8 cellular contexts compared by ENCODE assay signal in the genomic region with DNA sequence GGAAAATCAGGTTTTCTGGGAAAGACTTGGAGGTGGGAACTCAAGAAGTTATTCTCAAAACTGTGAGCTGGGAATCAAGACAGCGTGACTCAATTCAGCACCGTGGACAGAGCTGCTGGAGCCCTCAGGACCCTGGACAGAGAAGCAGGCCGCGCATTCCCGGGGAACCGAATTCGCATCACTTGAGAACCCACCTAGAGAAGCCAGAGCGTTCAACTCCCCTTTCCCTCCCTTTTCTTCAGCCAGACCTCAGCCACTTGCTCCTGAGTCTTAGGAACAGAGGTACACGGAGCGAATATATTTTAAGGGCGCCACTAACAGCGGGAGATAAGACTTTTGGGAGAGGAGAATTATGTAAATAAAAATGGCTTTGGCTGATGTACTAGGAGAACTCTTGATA. TPM values are rescaled to one million over a fixed set of nuclear protein-coding genes. Genes with fewer than 3 reads are reported as not detected.
DNase-seq lines count a peak whose midpoint lies in the region; ATAC-seq, FAIRE-seq and TF ChIP-seq lines count a peak whose summit lies in the region.

No MANE protein-coding gene starts in this region.

- H3K27ac Mint-ChIP-seq in glutamatergic neuron (ENCODE audit: unreplicated experiment) (peak overlapping the region; percentile 95), type B pancreatic cell (no peak overlapping the region)

- no peak overlapping the region for H3K4me3 ChIP-seq in pancreas

- H3K4me1 Mint-ChIP-seq in glutamatergic neuron (ENCODE audit: low read depth, unreplicated experiment) (peaks cover 17% of the 10 kb centered on the region), type B pancreatic cell (ENCODE audit: unreplicated experiment) (peaks cover 29% of the 10 kb centered on the region)

- ATAC-seq in pancreas (peak; percentile 85 to 99 (median 94)), GM18907 (IDR thresholded peaks at IDR 0.05; ENCODE audit: unreplicated experiment) (no peak), HG02938 (IDR thresholded peaks at IDR 0.05; ENCODE audit: unreplicated experiment) (no peak)

- no peaks in the 10 kb centered on the region for H3K9me3 ChIP-seq in pancreas

- peaks cover 0 to 24% (median 0%) of the 10 kb centered on the region in 4 donors for H3K27me3 ChIP-seq in pancreas

- peaks cover 7% of the 10 kb centered on the region for H3K9me3 Mint-ChIP-seq in glutamatergic neuron (ENCODE audit: unreplicated experiment)
- no peaks in the 10 kb centered on the region for H3K9me3 Mint-ChIP-seq in type B pancreatic cell

- no peak overlapping the region for H3K27ac ChIP-seq in pancreas

- TF ChIP-seq CTCF in glutamatergic neuron (IDR thresholded peaks at IDR 0.05; ENCODE audit: partially characterized antibody, unreplicated experiment) (no peak), pancreas (IDR thresholded peaks at IDR 0.05) (no peak), type B pancreatic cell (conservative IDR thresholded peaks at IDR 0.05) (no peak)

- WGBS in pancreas, 2 donors: 0 to 4% methylated on average over 12 of the region's 12 CpGs

- H3K4me1 ChIP-seq in pancreas: no peaks in the 10 kb centered on the region

- FAIRE-seq in GM12891 (lab: Jason Lieb, UNC) (peak; percentile 80), pancreas (lab: Jason Lieb, UNC) (no peak)

- intact Hi-C loops in pancreas (cut with DNase I): no loop called here

- peak overlapping the region; percentile 90 for H3K4me3 Mint-ChIP-seq in glutamatergic neuron (ENCODE audit: unreplicated experiment)
- peak overlapping the region; percentile 83 for H3K4me3 Mint-ChIP-seq in type B pancreatic cell

- no peaks in the 10 kb centered on the region for H3K36me3 ChIP-seq in pancreas

- TF ChIP-seq POLR2A in GM12891 (IDR thresholded peaks at IDR 0.05; ENCODE audit: low read depth, low read length): no peak

- H3K36me3 Mint-ChIP-seq in glutamatergic neuron (ENCODE audit: unreplicated experiment) (no peaks in the 10 kb centered on the region), type B pancreatic cell (no peaks in the 10 kb centered on the region)

- H3K27me3 Mint-ChIP-seq in glutamatergic neuron (ENCODE audit: unreplicated experiment): peaks cover 5% of the 10 kb centered on the region
- H3K27me3 Mint-ChIP-seq in type B pancreatic cell: peaks cover 52% of the 10 kb centered on the region

- DNase-seq in GM12891 (ENCODE audit: insufficient read length, low spot score): no peak
- peak; percentile 79 for DNase-seq in RPMI8226
- DNase-seq in activated gamma-delta T cell treated with anti-CD3 and anti-CD28 coated beads, Interleukin-2, amount 50 U/mL, for 16 hours (ENCODE audit: low read depth): peak; percentile 67
- no peak for DNase-seq in glutamatergic neuron
- peak; percentile 47 to 89 (median 70) for DNase-seq in pancreas
- DNase-seq in type B pancreatic cell (ENCODE audit: extremely low spot score, unreplicated experiment): peak; percentile 90

TF ChIP-seq in GM12891, 5 proteins besides CTCF, POLR2A, EP300 and RAD21:
- TF ChIP-seq POLR2AphosphoS5 (IDR thresholded peaks at IDR 0.05; ENCODE audit: low read depth, low read length) (no peak), POU2F2 (IDR thresholded peaks at IDR 0.05; ENCODE audit: low read depth, low read length) (no peak), PAX5 (IDR thresholded peaks at IDR 0.05; ENCODE audit: insufficient read depth, low read length, severe bottlenecking) (peak; percentile 59), SPI1 (IDR thresholded peaks at IDR 0.05; ENCODE audit: low read depth, low read length) (no peak)

RNA-seq across cellular contexts. Expression of a gene that starts 2.0 kb away (rescaled TPM):
- not detected for polyA plus RNA-seq in GM12891 (2012; ENCODE audit: low read depth, missing spikeins)
- total RNA-seq in glutamatergic neuron (ENCODE audit: unreplicated experiment): 97.3 TPM
- total RNA-seq in pancreas: 1 to 10 TPM in 1 of 6 donors, not detected in 5; 1.2 TPM
- polyA plus RNA-seq in pancreas: not detected
- total RNA-seq in type B pancreatic cell (ENCODE audit: low replicate concordance): 3.1 and 26.2 TPM in 2 replicates

RNA-seq across cellular contexts. Expression of a gene that starts 23.5 kb away (rescaled TPM):
- polyA plus RNA-seq in GM12891 (2012; ENCODE audit: low read depth, missing spikeins): 21.6 TPM
- 64.6 TPM for total RNA-seq in glutamatergic neuron (ENCODE audit: unreplicated experiment)
- 10 to 100 TPM; 15.0 to 24.5 (median 19.8) TPM for total RNA-seq in pancreas
- polyA plus RNA-seq in pancreas: 10 to 100 TPM; 19.2 to 19.9 TPM
- total RNA-seq in type B pancreatic cell (ENCODE audit: low replicate concordance): 46.5 and 68.6 TPM in 2 replicates

RNA-seq across cellular contexts. Expression of a gene that starts 36.1 kb away (rescaled TPM):
- polyA plus RNA-seq in GM12891 (2012; ENCODE audit: low read depth, missing spikeins): not detected
- total RNA-seq in glutamatergic neuron (ENCODE audit: unreplicated experiment) (not detected), pancreas (under 1 TPM in 3 of 6 donors, not detected in 3; 0.12 to 0.47 (median 0.14) TPM), type B pancreatic cell (ENCODE audit: low replicate concordance) (not detected in 2 replicates)
- under 1 TPM in 1 of 2 donors, not detected in 1; 0.40 TPM for polyA plus RNA-seq in pancreas

RNA-seq across cellular contexts. Expression of a gene that starts 54.7 kb away (rescaled TPM):
- 0.21 TPM for polyA plus RNA-seq in GM12891 (2012; ENCODE audit: low read depth, missing spikeins)
- total RNA-seq in glutamatergic neuron (ENCODE audit: unreplicated experiment): 2.2 TPM
- total RNA-seq in pancreas: 1 to 10 TPM in 1 of 6 donors, under 1 TPM in 5; 0.12 to 1.3 (median 0.38) TPM
- polyA plus RNA-seq in pancreas: 1 to 10 TPM in 1 of 2 donors, under 1 TPM in 1; 0.73 to 2.0 TPM
- total RNA-seq in type B pancreatic cell (ENCODE audit: low replicate concordance): 20.0 and 67.7 TPM in 2 replicates

Comparison
In these comparisons a context has a peak if more than half of its experiments do, and no peak if none do; other contexts are left out.
1. DNase-seq: peak in RPMI8226 (single experiment), activated gamma-delta T cell treated with anti-CD3 and anti-CD28 coated beads, Interleukin-2, amount 50 U/mL, for 16 hours (single experiment), pancreas (6 of 6) and type B pancreatic cell (single experiment); none in GM12891 (single experiment) and glutamatergic neuron (single experiment).
2. ATAC-seq: peak in pancreas (4 of 4); none in GM18907 (single experiment) and HG02938 (single experiment).